Comparison of ENCODE assay signal across 23 cellular contexts in genomic region chr13:110829486-110829885, GRCh38.
"Had no signal": no experiment of that assay in that cellular context is flagged by ENCODE, and none has a peak within 500 bp of the region (broad histone marks: within the 10 kb centered on the region; RNA-seq: fewer than 3 reads in every experiment).

No MANE protein-coding gene starts in this region.

- H3K9me3 Mint-ChIP-seq: effector memory CD8-positive, alpha-beta T cell had no signal

- DNase-seq: colonic mucosa; cortex of kidney; dermis blood vessel endothelial cell; dorsolateral prefrontal cortex; effector CD4-positive, alpha-beta T cell; effector CD8-positive, alpha-beta T cell; effector memory CD4-positive, alpha-beta T cell; effector memory CD8-positive, alpha-beta T cell; erythroblast; esophagus squamous epithelium; foreskin fibroblast; foreskin keratinocyte; foreskin melanocyte; gastrocnemius medialis; glutamatergic neuron; head of caudate nucleus; heart left ventricle; heart right ventricle had no signal

- H3K36me3 ChIP-seq: colonic mucosa, esophagus muscularis mucosa, esophagus squamous epithelium, gastrocnemius medialis, gastroesophageal sphincter, heart left ventricle, heart right ventricle had no signal

- H3K27me3 ChIP-seq: colonic mucosa, gastrocnemius medialis had no signal

- H3K27ac Mint-ChIP-seq: dendritic cell treated with granulocyte-macrophage colony-stimulating factor and Interleukin-4, amounts not matched to agents 40 ng/mL and 50 ng/mL, for 4 days had no signal

- H3K4me3 ChIP-seq: colonic mucosa, coronary artery, dorsolateral prefrontal cortex, esophagus muscularis mucosa, esophagus squamous epithelium, gastrocnemius medialis, gastroesophageal sphincter, heart left ventricle, heart right ventricle had no signal

- H3K4me3 Mint-ChIP-seq: dendritic cell treated with granulocyte-macrophage colony-stimulating factor and Interleukin-4, amounts not matched to agents 40 ng/mL and 50 ng/mL, for 4 days; effector memory CD8-positive, alpha-beta T cell had no signal

- H3K27ac ChIP-seq: colonic mucosa, coronary artery, dorsolateral prefrontal cortex, epithelial cell of prostate, esophagus muscularis mucosa, esophagus squamous epithelium, foreskin keratinocyte, gastrocnemius medialis, gastroesophageal sphincter, heart left ventricle, heart right ventricle had no signal

- H3K4me1 ChIP-seq: colonic mucosa, esophagus muscularis mucosa, esophagus squamous epithelium, foreskin keratinocyte, gastrocnemius medialis, gastroesophageal sphincter, heart left ventricle, heart right ventricle had no signal

- H3K9me3 ChIP-seq: colonic mucosa, esophagus muscularis mucosa, esophagus squamous epithelium, gastrocnemius medialis, gastroesophageal sphincter, heart left ventricle, heart right ventricle had no signal
